8 cellular contexts compared by ENCODE assay signal in the genomic region with DNA sequence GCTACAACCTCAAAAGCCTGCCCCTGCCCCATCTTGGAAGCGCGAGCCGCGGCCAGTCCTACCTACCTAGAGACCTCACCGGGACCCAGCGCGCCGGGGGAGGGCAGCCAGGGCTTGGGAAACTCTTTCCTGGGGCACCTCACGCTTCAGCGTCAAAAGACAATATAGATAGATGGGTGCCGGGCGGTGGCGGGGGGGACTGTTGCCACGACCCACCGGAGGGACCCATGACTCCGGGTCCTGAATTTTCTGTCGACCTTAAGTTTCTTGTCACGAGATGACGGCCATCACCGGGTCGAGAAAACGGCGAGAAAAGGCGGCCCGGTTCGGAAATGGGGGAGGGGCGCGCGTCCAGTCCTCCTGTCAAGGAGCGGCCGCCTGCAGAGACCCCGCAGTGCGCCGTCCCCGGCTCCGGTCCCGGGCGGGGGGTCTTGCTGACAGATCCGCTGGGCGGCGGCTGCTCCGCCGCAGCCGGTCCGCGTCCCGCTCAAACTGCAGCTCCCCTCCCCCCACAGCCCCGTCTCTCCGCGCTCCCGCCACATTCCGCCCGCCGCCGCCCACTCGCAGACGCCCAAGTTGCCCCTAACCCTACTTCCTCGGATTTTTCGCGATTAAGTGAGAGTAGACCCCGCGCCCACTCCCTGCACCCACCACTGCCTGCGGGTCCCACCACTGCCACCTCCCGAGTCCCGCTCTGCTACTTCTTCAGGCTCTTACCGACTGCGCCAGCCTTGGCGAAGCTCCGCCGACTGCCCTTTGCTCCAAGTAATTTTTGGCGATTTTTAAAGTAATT.
A peak's percentile ranks its signal among the peaks of the same experiment; 100 is the strongest.
DNase-seq lines count a peak whose midpoint lies in the region; ATAC-seq, FAIRE-seq and TF ChIP-seq lines count a peak whose summit lies in the region.

No MANE protein-coding gene starts in this region.

- H3K4me1 Mint-ChIP-seq in activated T-helper 1 cell treated with anti-CD3 and anti-CD28 coated beads, Interleukin-12 subunit alpha, Interleukin-12 subunit beta, Interleukin-2, Interleukin-4 antibody, amounts not matched to agents 30 ng/mL and 10 ng/mL and 1 ng/mL, durations not matched to agents 14 hours and 24 hours and 36 hours (ENCODE audit: low read depth) = peaks cover 48% of the 10 kb centered on the region

- H3K27ac Mint-ChIP-seq in activated T-helper 1 cell treated with anti-CD3 and anti-CD28 coated beads, Interleukin-12 subunit alpha, Interleukin-12 subunit beta, Interleukin-2, Interleukin-4 antibody, amounts not matched to agents 30 ng/mL and 10 ng/mL and 1 ng/mL, durations not matched to agents 14 hours and 24 hours and 36 hours = peak overlapping the region; percentile 100

- TF ChIP-seq EP300 in upper lobe of left lung (IDR thresholded peaks at IDR 0.05) = no peak

- no peak for TF ChIP-seq POLR2A in upper lobe of left lung (IDR thresholded peaks at IDR 0.05)

- no peaks in the 10 kb centered on the region for H3K36me3 ChIP-seq in upper lobe of left lung

- intact Hi-C loops in activated T-helper 1 cell treated with anti-CD3 and anti-CD28 coated beads, Interleukin-12 subunit alpha, Interleukin-12 subunit beta, Interleukin-2, Interleukin-4 antibody, amounts not matched to agents 30 ng/mL and 10 ng/mL and 1 ng/mL, durations not matched to agents 14 hours and 24 hours and 36 hours (cut with micrococcal nuclease) = loop anchor here (2.0 to 10.0 kb wide), 7 partner anchors 155 to 993 kb away; partner anchors contain the start of genes EBPL, KPNA3 and RCBTB1

- H3K36me3 Mint-ChIP-seq in activated T-helper 1 cell treated with anti-CD3 and anti-CD28 coated beads, Interleukin-12 subunit alpha, Interleukin-12 subunit beta, Interleukin-2, Interleukin-4 antibody, amounts not matched to agents 30 ng/mL and 10 ng/mL and 1 ng/mL, durations not matched to agents 14 hours and 24 hours and 36 hours (ENCODE audit: low read depth) = peaks cover 26% of the 10 kb centered on the region

- no peak for FAIRE-seq in frontal cortex (lab: Jason Lieb, UNC)

- H3K27me3 Mint-ChIP-seq in activated T-helper 1 cell treated with anti-CD3 and anti-CD28 coated beads, Interleukin-12 subunit alpha, Interleukin-12 subunit beta, Interleukin-2, Interleukin-4 antibody, amounts not matched to agents 30 ng/mL and 10 ng/mL and 1 ng/mL, durations not matched to agents 14 hours and 24 hours and 36 hours (ENCODE audit: insufficient read depth) = no peaks in the 10 kb centered on the region

- H3K9me3 ChIP-seq in upper lobe of left lung = no peaks in the 10 kb centered on the region

- peak overlapping the region; percentile 97 for H3K4me3 Mint-ChIP-seq in activated T-helper 1 cell treated with anti-CD3 and anti-CD28 coated beads, Interleukin-12 subunit alpha, Interleukin-12 subunit beta, Interleukin-2, Interleukin-4 antibody, amounts not matched to agents 30 ng/mL and 10 ng/mL and 1 ng/mL, durations not matched to agents 14 hours and 24 hours and 36 hours

- peak overlapping the region; percentile 71 to 96 (median 82) for H3K27ac ChIP-seq in upper lobe of left lung

- H3K9me3 Mint-ChIP-seq in activated T-helper 1 cell treated with anti-CD3 and anti-CD28 coated beads, Interleukin-12 subunit alpha, Interleukin-12 subunit beta, Interleukin-2, Interleukin-4 antibody, amounts not matched to agents 30 ng/mL and 10 ng/mL and 1 ng/mL, durations not matched to agents 14 hours and 24 hours and 36 hours = no peaks in the 10 kb centered on the region

- TF ChIP-seq CTCF in GM12875 (IDR thresholded peaks at IDR 0.05; ENCODE audit: borderline replicate concordance, insufficient read depth, low read depth, low read length) = no peak
- TF ChIP-seq CTCF in omental fat pad (IDR thresholded peaks at IDR 0.05) = no peak
- TF ChIP-seq CTCF in upper lobe of left lung (IDR thresholded peaks at IDR 0.05) = peak in 1 of 6 experiments; percentile 8

- ATAC-seq in HG02678 (IDR thresholded peaks at IDR 0.05; ENCODE audit: unreplicated experiment) = peak; percentile 4
- peak; percentile 31 for ATAC-seq in omental fat pad (ENCODE audit: low FRiP score)
- ATAC-seq in upper lobe of left lung (ENCODE audit: low FRiP score in 2 of 2) = peak; percentile 35 to 46

- H3K4me1 ChIP-seq in upper lobe of left lung = peaks cover 20 to 43% (median 33%) of the 10 kb centered on the region in 4 donors

- 1 to 2% methylated on average over 20 to 53 of the region's 71 CpGs for WGBS in upper lobe of left lung, 2 donors

- DNase-seq in NCI-H69 (lab: John Stamatoyannopoulos, UW) (peak; percentile 80), frontal cortex (ENCODE audit: low spot score in 2 of 2) (peak; percentile 23 to 24), omental fat pad (ENCODE audit: low spot score) (peak; percentile 29), upper lobe of left lung (peak; percentile 62 to 91), NOMO-1 treated with dmso at 0.1 percent for 144 hours (lab: John Stamatoyannopoulos, UW; ENCODE audit: unreplicated experiment) (no peak)
- DNase-seq in activated T-helper 1 cell treated with anti-CD3 and anti-CD28 coated beads, Interleukin-12 subunit alpha, Interleukin-12 subunit beta, Interleukin-2, Interleukin-4 antibody, amounts not matched to agents 30 ng/mL and 10 ng/mL and 1 ng/mL, durations not matched to agents 14 hours and 24 hours and 36 hours (ENCODE audit: low spot score) = peak; percentile 42

- H3K4me3 ChIP-seq in GM12875 (ENCODE audit: low read depth, low read length) (peak overlapping the region; percentile 72), upper lobe of left lung (peak overlapping the region; percentile 70 to 91 (median 82))

- H3K27me3 ChIP-seq in upper lobe of left lung = no peaks in the 10 kb centered on the region
